In the genomic region with DNA sequence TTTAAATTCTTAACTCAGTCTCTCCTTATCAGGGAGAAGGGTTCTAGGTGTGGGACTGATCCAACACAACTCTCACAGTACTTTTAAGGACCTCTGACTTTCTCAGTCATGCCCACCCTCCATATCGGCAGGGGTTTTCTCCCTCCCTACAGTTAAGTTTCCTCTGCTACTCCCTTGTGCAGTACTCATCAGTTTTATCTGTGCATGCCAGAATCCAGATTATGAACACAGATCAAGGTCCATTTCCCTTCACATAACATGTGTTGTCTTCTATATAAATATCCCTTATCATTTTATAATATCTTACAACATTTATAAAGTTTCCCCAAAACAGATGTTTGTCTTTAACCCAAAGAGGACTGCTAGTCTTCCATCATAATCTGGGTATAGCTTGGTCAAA, we compare ENCODE assay signal across 25 cellular contexts.
"Had no signal": no experiment of that assay in that cellular context is flagged by ENCODE, and none has a peak within 500 bp of the region (broad histone marks: within the 10 kb centered on the region; RNA-seq: fewer than 3 reads in every experiment).

No MANE protein-coding gene starts in this region.

- H3K36me3 Mint-ChIP-seq: memory B cell had no signal

- H3K4me1 Mint-ChIP-seq: endodermal cell; memory B cell; naive thymus-derived CD4-positive, alpha-beta T cell had no signal

- H3K9me3 ChIP-seq: colonic mucosa, esophagus muscularis mucosa had no signal

- H2AFZ ChIP-seq: hepatocyte had no signal

- H3K4me1 ChIP-seq: colonic mucosa, esophagus muscularis mucosa, foreskin keratinocyte, gastroesophageal sphincter, heart left ventricle, left ventricle myocardium inferior had no signal

- FAIRE-seq: endometrium, endothelial cell of umbilical vein, frontal cortex, islet of Langerhans, keratinocyte had no signal

- H3K27ac Mint-ChIP-seq: dendritic cell treated with granulocyte-macrophage colony-stimulating factor and Interleukin-4, amounts not matched to agents 40 ng/mL and 50 ng/mL, for 4 days; effector memory CD8-positive, alpha-beta T cell; endodermal cell; memory B cell; naive thymus-derived CD4-positive, alpha-beta T cell had no signal

- H3K27me3 ChIP-seq: colonic mucosa, esophagus muscularis mucosa, foreskin keratinocyte, gastroesophageal sphincter, heart left ventricle, hepatocyte had no signal

- DNase-seq: colonic mucosa; cortex of kidney; effector CD8-positive, alpha-beta T cell; effector memory CD8-positive, alpha-beta T cell; endodermal cell; foreskin keratinocyte; heart left ventricle; hypothalamus; left cardiac atrium; left ventricle myocardium inferior; mammary epithelial cell; mesendoderm; midbrain; naive thymus-derived CD4-positive, alpha-beta T cell had no signal

- H3K4me3 Mint-ChIP-seq: dendritic cell treated with granulocyte-macrophage colony-stimulating factor and Interleukin-4, amounts not matched to agents 40 ng/mL and 50 ng/mL, for 4 days; effector memory CD8-positive, alpha-beta T cell; endodermal cell; memory B cell; naive thymus-derived CD4-positive, alpha-beta T cell had no signal

- ATAC-seq: effector memory CD8-positive, alpha-beta T cell; foreskin keratinocyte; gastroesophageal sphincter; heart left ventricle; left cardiac atrium; naive thymus-derived CD4-positive, alpha-beta T cell had no signal

- H3K27me3 Mint-ChIP-seq: dendritic cell treated with granulocyte-macrophage colony-stimulating factor and Interleukin-4, amounts not matched to agents 40 ng/mL and 50 ng/mL, for 4 days; effector memory CD8-positive, alpha-beta T cell; memory B cell; naive thymus-derived CD4-positive, alpha-beta T cell had no signal

- H3K79me2 ChIP-seq: hepatocyte had no signal

- H3K36me3 ChIP-seq: colonic mucosa, esophagus muscularis mucosa, gastroesophageal sphincter, heart left ventricle, left ventricle myocardium inferior had no signal

- H3K27ac ChIP-seq: colonic mucosa, esophagus muscularis mucosa, foreskin keratinocyte, gastroesophageal sphincter, heart left ventricle, hepatocyte, left ventricle myocardium inferior had no signal

- H3K4me3 ChIP-seq: colonic mucosa, esophagus muscularis mucosa, gastroesophageal sphincter, heart left ventricle, hepatocyte, left ventricle myocardium inferior, lung had no signal

- H3K4me2 ChIP-seq: hepatocyte had no signal
